8 cellular contexts compared by ENCODE assay signal in genomic region chr10:43407148-43407575, GRCh38. TPM values are rescaled to one million over a fixed set of nuclear protein-coding genes. Genes with fewer than 3 reads are reported as not detected.
DNase-seq lines count a peak whose midpoint lies in the region; TF ChIP-seq lines count a peak whose summit lies in the region.

No MANE protein-coding gene starts in this region.

- H3K27me3 ChIP-seq in CD8-positive, alpha-beta memory T cell (ENCODE audit: insufficient read depth, low read length, poor library complexity, severe bottlenecking): no peaks in the 10 kb centered on the region
- H3K27me3 ChIP-seq in NT2/D1 (ENCODE audit: insufficient read depth, insufficient read length) (no peaks in the 10 kb centered on the region), neutrophil (no peaks in the 10 kb centered on the region), vagina (no peaks in the 10 kb centered on the region)

- peak overlapping the region; percentile 96 to 100 (median 99) for H3K4me3 Mint-ChIP-seq in CD8-positive, alpha-beta memory T cell

- H3K4me1 ChIP-seq in CD8-positive, alpha-beta memory T cell (ENCODE audit: insufficient read depth, low read length): peaks cover 45% of the 10 kb centered on the region
- H3K4me1 ChIP-seq in NT2/D1 (ENCODE audit: insufficient read depth, insufficient read length): peaks cover 2% of the 10 kb centered on the region
- peaks cover 43 to 55% of the 10 kb centered on the region in 2 experiments for H3K4me1 ChIP-seq in neutrophil (ENCODE audit: control insufficient read depth in 1 of 2, insufficient read depth in 1 of 2, low read depth in 1 of 2, low read length in 1 of 2)
- H3K4me1 ChIP-seq in vagina: peaks cover 46% of the 10 kb centered on the region

- CTCF ChIA-PET in CD8-positive, alpha-beta memory T cell (lab: Charles Lee): interaction anchor here (0.7 to 1.7 kb wide), 10 partner anchors 9 to 151 kb away, joined by 3 to 13 read pairs (median 4); partner anchors contain the start of gene ZNF487

- peaks cover 0 to 2% of the 10 kb centered on the region in 2 donors for H3K27me3 Mint-ChIP-seq in CD8-positive, alpha-beta memory T cell

- H3K9ac ChIP-seq in NT2/D1 (ENCODE audit: insufficient read length, low read depth): peak overlapping the region; percentile 91

- POLR2A ChIA-PET in CD8-positive, alpha-beta memory T cell (lab: Charles Lee): interaction anchor here (0.7 to 1.8 kb wide), 9 partner anchors 9 to 269 kb away, joined by 3 to 18 read pairs (median 10); partner anchors contain the start of genes CSGALNACT2 and ZNF487

- H3K27ac Mint-ChIP-seq in CD8-positive, alpha-beta memory T cell: peak overlapping the region; percentile 97 to 100 (median 99)

- H3K9me3 Mint-ChIP-seq in CD8-positive, alpha-beta memory T cell: no peaks in the 10 kb centered on the region

- intact Hi-C loops in vagina (cut with DNase I): no loop called here

- peaks cover 34 to 49% (median 37%) of the 10 kb centered on the region in 3 donors for H3K4me1 Mint-ChIP-seq in CD8-positive, alpha-beta memory T cell

- no peaks in the 10 kb centered on the region for H3K9me3 ChIP-seq in CD8-positive, alpha-beta memory T cell (ENCODE audit: low read length)
- no peaks in the 10 kb centered on the region for H3K9me3 ChIP-seq in NT2/D1 (ENCODE audit: insufficient read depth, low read length)
- no peaks in the 10 kb centered on the region for H3K9me3 ChIP-seq in neutrophil
- no peaks in the 10 kb centered on the region for H3K9me3 ChIP-seq in vagina

- H3K36me3 Mint-ChIP-seq in CD8-positive, alpha-beta memory T cell: peaks cover 0 to 39% (median 4%) of the 10 kb centered on the region in 3 donors

- DNase-seq in CD8-positive, alpha-beta memory T cell: peak; percentile 40 to 62 (median 56)
- DNase-seq in HCEC 1CT (peak; percentile 43), NT2/D1 (ENCODE audit: low read depth, low spot score) (no peak), globus pallidus (ENCODE audit: low spot score) (peak; percentile 43), vagina (ENCODE audit: extremely low spot score in 2 of 2) (no peak), NCI-H2196 treated with DMSO at 0.1 percent for 48 hours (lab: John Stamatoyannopoulos, UW; ENCODE audit: unreplicated experiment) (no peak)
- DNase-seq in activated gamma-delta T cell treated with anti-CD3 and anti-CD28 coated beads, Interleukin-2, amount 50 U/mL, for 16 hours (ENCODE audit: low read depth): peak; percentile 33

- H3K36me3 ChIP-seq in CD8-positive, alpha-beta memory T cell (ENCODE audit: insufficient read depth, low read length): no peaks in the 10 kb centered on the region
- H3K36me3 ChIP-seq in NT2/D1 (ENCODE audit: insufficient read depth, insufficient read length, low read length) (peaks cover 10% of the 10 kb centered on the region), neutrophil (no peaks in the 10 kb centered on the region), vagina (no peaks in the 10 kb centered on the region)

- peak in 1 of 2 donors; percentile 15 for TF ChIP-seq POLR2A in vagina (IDR thresholded peaks at IDR 0.05)

- H3K4me3 ChIP-seq in CD8-positive, alpha-beta memory T cell (ENCODE audit: low read length): peak overlapping the region; percentile 97
- H3K4me3 ChIP-seq in NT2/D1 (ENCODE audit: insufficient read length, low read depth): peak overlapping the region; percentile 79
- H3K4me3 ChIP-seq in neutrophil (ENCODE audit: low read depth in 1 of 2, low read length in 1 of 2): peak overlapping the region; percentile 87 to 89
- H3K4me3 ChIP-seq in vagina: peak overlapping the region; percentile 62 to 93

- peak overlapping the region; percentile 100 for H3K27ac ChIP-seq in CD8-positive, alpha-beta memory T cell (ENCODE audit: low read depth, low read length)
- H3K27ac ChIP-seq in neutrophil: peak overlapping the region; percentile 97
- peak overlapping the region; percentile 88 for H3K27ac ChIP-seq in vagina

- TF ChIP-seq CTCF in neutrophil (IDR thresholded peaks at IDR 0.05): no peak
- no peak for TF ChIP-seq CTCF in vagina (IDR thresholded peaks at IDR 0.05)

RNA-seq across cellular contexts. Expression of gene HNRNPF, which starts 1.8 kb away (rescaled TPM):
- 100 to 1,000 TPM; 562 to 566 TPM for total RNA-seq in CD8-positive, alpha-beta memory T cell
- 261 TPM for polyA plus RNA-seq in CD8-positive, alpha-beta memory T cell
- 150 TPM for total RNA-seq in vagina

RNA-seq across cellular contexts. Expression of gene ZNF487, which starts 29.7 kb away (rescaled TPM):
- 1 to 10 TPM; 1.5 to 4.2 TPM for total RNA-seq in CD8-positive, alpha-beta memory T cell
- polyA plus RNA-seq in CD8-positive, alpha-beta memory T cell: 7.9 TPM
- total RNA-seq in vagina: 4.2 TPM

RNA-seq across cellular contexts. Expression of gene FXYD4, which starts 35.7 kb away (rescaled TPM):
- not detected for total RNA-seq in CD8-positive, alpha-beta memory T cell
- not detected for polyA plus RNA-seq in CD8-positive, alpha-beta memory T cell
- not detected for total RNA-seq in vagina

Comparison
In these comparisons a context has a peak if more than half of its experiments do, and no peak if none do; other contexts are left out.
1. DNase-seq: peak in CD8-positive, alpha-beta memory T cell (5 of 5), HCEC 1CT (single experiment), activated gamma-delta T cell treated with anti-CD3 and anti-CD28 coated beads, Interleukin-2, amount 50 U/mL, for 16 hours (single experiment) and globus pallidus (single experiment); none in NT2/D1 (single experiment), vagina (0 of 2) and NCI-H2196 treated with DMSO at 0.1 percent for 48 hours (single experiment).
2. Peak in every context shown above with its lines, with median percentiles within 50 percentile points of each other: H3K27ac ChIP-seq and H3K4me3 ChIP-seq.